15 cellular contexts compared by ENCODE assay signal in genomic region chr15:83698294-83698693, GRCh38. TPM values are rescaled to one million over a fixed set of nuclear protein-coding genes. Genes with fewer than 3 reads are reported as not detected.
DNase-seq lines count a peak whose midpoint lies in the region; ATAC-seq and TF ChIP-seq lines count a peak whose summit lies in the region.
"Had no signal": no experiment of that assay in that cellular context is flagged by ENCODE, and none has a peak within 500 bp of the region (broad histone marks: within the 10 kb centered on the region; RNA-seq: fewer than 3 reads in every experiment).

No MANE protein-coding gene starts in this region.

- intact Hi-C loops in breast epithelium (cut with DNase I; ENCODE audit: low total_unique reads) (no loop called here), stomach (cut with DNase I; ENCODE audit: low total_unique reads) (no loop called here)

- H3K4me3 ChIP-seq in breast epithelium (no peak overlapping the region), stomach (no peak overlapping the region)

- H3K9me3 ChIP-seq in breast epithelium (no peaks in the 10 kb centered on the region), stomach (no peaks in the 10 kb centered on the region)

- no peak overlapping the region for H3K4me3 Mint-ChIP-seq in activated T-cell treated with anti-CD3 and anti-CD28 coated beads, Interleukin-2, amount 50 U/mL, for 72 hours
- H3K4me3 Mint-ChIP-seq: brain; CD4-positive, alpha-beta memory T cell; memory B cell had no signal

- H3K4me1 ChIP-seq in breast epithelium, result no peaks in the 10 kb centered on the region
- H3K4me1 ChIP-seq in stomach, result peaks cover 0 to 30% (median 11%) of the 10 kb centered on the region in 4 donors

- H3K27ac ChIP-seq in breast epithelium (no peak overlapping the region), stomach (peak overlapping the region in 3 of 5 donors; percentile 0 to 18 (median 11))

- ATAC-seq in GM18870 (IDR thresholded peaks at IDR 0.05; ENCODE audit: unreplicated experiment), result no peak
- no peak for ATAC-seq in activated T-cell treated with anti-CD3 and anti-CD28 coated beads, Interleukin-2, amount 50 U/mL, for 72 hours (replicated peaks in 1 of 2)

- H3K36me3 Mint-ChIP-seq in activated T-cell treated with anti-CD3 and anti-CD28 coated beads, Interleukin-2, amount 50 U/mL, for 72 hours (ENCODE audit: insufficient read depth in 2 of 2), result peaks cover 0 to 2% of the 10 kb centered on the region in 2 donors
- H3K36me3 Mint-ChIP-seq: brain; CD4-positive, alpha-beta memory T cell; memory B cell had no signal

- TF ChIP-seq EP300 in stomach (IDR thresholded peaks at IDR 0.05), result no peak

- no peaks in the 10 kb centered on the region for H3K27me3 ChIP-seq in breast epithelium
- H3K27me3 ChIP-seq in stomach, result no peaks in the 10 kb centered on the region

- H3K4me1 Mint-ChIP-seq in activated T-cell treated with anti-CD3 and anti-CD28 coated beads, Interleukin-2, amount 50 U/mL, for 72 hours (ENCODE audit: low read depth), result no peaks in the 10 kb centered on the region
- H3K4me1 Mint-ChIP-seq: brain; CD4-positive, alpha-beta memory T cell; memory B cell had no signal

- peaks cover 16% of the 10 kb centered on the region for H3K27me3 Mint-ChIP-seq in activated T-cell treated with anti-CD3 and anti-CD28 coated beads, Interleukin-2, amount 50 U/mL, for 72 hours (ENCODE audit: low read depth)
- H3K27me3 Mint-ChIP-seq: brain; CD4-positive, alpha-beta memory T cell had no signal

- DNase-seq in HS-5 (ENCODE audit: low read depth) (peak; percentile 44), breast epithelium (ENCODE audit: low spot score in 2 of 2) (peak; percentile 30 to 54), hepatic stellate cell (ENCODE audit: low spot score) (peak; percentile 13), stomach (peak; percentile 27)
- DNase-seq in activated naive CD4-positive, alpha-beta T cell treated with Interleukin-2 at 50 U/mL for 16 hours, result no peak
- DNase-seq in activated CD4-positive, alpha-beta T cell treated with anti-CD3 and anti-CD28 coated beads, Interleukin-2, amount 50 U/mL, for 4 hours, result no peak
- DNase-seq in activated T-cell treated with anti-CD3 and anti-CD28 coated beads, Interleukin-2, amount 50 U/mL, for 72 hours, result no peak
- DNase-seq: activated T-cell treated with anti-CD3 and anti-CD28 coated beads for 4 hours; CD4-positive, alpha-beta memory T cell; NCI-H446 treated with DMSO at 0.1 percent for 48 hours; retina; SHP77 treated with DMSO at 0.1 percent for 48 hours had no signal

- TF ChIP-seq POLR2A in breast epithelium (IDR thresholded peaks at IDR 0.05) (no peak), stomach (IDR thresholded peaks at IDR 0.05) (no peak)

- WGBS in stomach, 5 donors, result 65 to 78% (median 72%) methylated on average over 3 of the region's 3 CpGs

- H3K36me3 ChIP-seq in breast epithelium, result no peaks in the 10 kb centered on the region
- H3K36me3 ChIP-seq in stomach, result no peaks in the 10 kb centered on the region

- H3K27ac Mint-ChIP-seq in activated T-cell treated with anti-CD3 and anti-CD28 coated beads, Interleukin-2, amount 50 U/mL, for 72 hours, result no peak overlapping the region
- H3K27ac Mint-ChIP-seq: brain; CD4-positive, alpha-beta memory T cell; memory B cell had no signal

- peaks cover 3 to 9% of the 10 kb centered on the region in 2 donors for H3K9me3 Mint-ChIP-seq in activated T-cell treated with anti-CD3 and anti-CD28 coated beads, Interleukin-2, amount 50 U/mL, for 72 hours

- TF ChIP-seq CTCF in breast epithelium (IDR thresholded peaks at IDR 0.05), result no peak
- TF ChIP-seq CTCF in stomach (IDR thresholded peaks at IDR 0.05), result no peak

RNA-seq across cellular contexts. Expression of gene ADAMTSL3, which starts 44.4 kb away (rescaled TPM):
- 1 to 10 TPM; 1.8 to 3.9 (median 2.7) TPM for total RNA-seq in breast epithelium
- 10 to 100 TPM in 2 of 5 donors, 1 to 10 TPM in 3; 4.3 to 54.9 (median 8.0) TPM for total RNA-seq in stomach
- 1 to 10 TPM; 1.1 to 2.6 (median 1.5) TPM for polyA plus RNA-seq in stomach
- total RNA-seq in activated T-cell treated with anti-CD3 and anti-CD28 coated beads, Interleukin-2, amount 50 U/mL, for 72 hours, result under 1 TPM in 1 of 2 donors, not detected in 1; 0.12 TPM
- total RNA-seq: CD4-positive, alpha-beta memory T cell had no signal
- polyA plus RNA-seq: CD4-positive, alpha-beta memory T cell had no signal

Comparison
In these comparisons a context has a peak if more than half of its experiments do, and no peak if none do; other contexts are left out.
1. DNase-seq: peak in HS-5 (single experiment), breast epithelium (2 of 2), hepatic stellate cell (single experiment) and stomach (single experiment); none in activated naive CD4-positive, alpha-beta T cell treated with Interleukin-2 at 50 U/mL for 16 hours (single experiment), activated CD4-positive, alpha-beta T cell treated with anti-CD3 and anti-CD28 coated beads, Interleukin-2, amount 50 U/mL, for 4 hours (0 of 2) and activated T-cell treated with anti-CD3 and anti-CD28 coated beads, Interleukin-2, amount 50 U/mL, for 72 hours (0 of 2).
2. H3K27ac ChIP-seq: peak in stomach (3 of 5); none in breast epithelium (0 of 2).